8 cellular contexts compared by ENCODE assay signal in the genomic region with DNA sequence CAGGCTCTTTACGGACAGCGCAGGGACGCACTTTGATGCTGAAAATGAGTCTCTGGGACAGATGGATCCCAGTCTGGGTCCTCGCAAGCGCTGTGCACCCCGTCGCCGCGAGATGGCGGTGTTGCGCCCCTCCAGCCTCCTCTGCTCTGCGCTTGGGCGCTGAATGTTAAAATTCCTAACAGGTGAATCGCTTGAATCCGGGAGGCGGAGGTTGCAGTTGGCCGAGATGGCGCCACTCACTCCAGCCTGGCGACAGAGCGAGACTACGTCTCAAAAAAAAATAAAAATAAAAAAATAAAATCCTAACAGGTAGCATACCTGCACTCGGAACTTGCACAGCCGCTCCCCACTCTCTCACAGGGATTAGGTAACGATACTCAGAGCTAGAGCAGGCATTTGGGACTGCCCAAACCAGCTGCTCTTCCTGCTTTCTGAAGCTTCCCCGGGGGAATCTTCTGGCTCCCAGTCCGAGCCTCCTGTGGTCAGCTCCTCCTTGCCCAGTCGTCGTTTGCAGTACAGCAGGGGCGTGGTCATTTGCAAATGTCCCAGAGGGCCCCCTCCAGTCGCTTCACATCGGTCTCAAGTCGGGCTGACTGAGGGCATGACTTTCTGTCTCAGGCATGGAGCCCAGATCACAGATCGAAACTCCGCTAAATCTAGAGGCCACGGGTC. TPM values are rescaled to one million over a fixed set of nuclear protein-coding genes. Genes with fewer than 3 reads are reported as not detected.
DNase-seq lines count a peak whose midpoint lies in the region; ATAC-seq and TF ChIP-seq lines count a peak whose summit lies in the region.

No MANE protein-coding gene starts in this region.

- H3K4me3 ChIP-seq in neuronal stem cell (ENCODE audit: low read length in 2 of 2) (no peak overlapping the region), testis (no peak overlapping the region)

- DNase-seq in NCI-H1417 (lab: John Stamatoyannopoulos, UW) (peak; percentile 15 to 73 (median 58)), NCI-H1417 treated with DMSO at 0.1 percent for 48 hours (lab: John Stamatoyannopoulos, UW) (no peak), RPMI8226 (peak; percentile 63), germinal center (ENCODE audit: low spot score) (peak; percentile 79), neuronal stem cell (ENCODE audit: low spot score) (peak; percentile 69), testis (peak; percentile 80)
- peak; percentile 64 for DNase-seq in activated naive CD4-positive, alpha-beta T cell treated with Interleukin-2 at 50 U/mL for 16 hours

- H3K14ac ChIP-seq in neuronal stem cell (ENCODE audit: low read length) = peak overlapping the region; percentile 47

- no CpG with 5 or more reads among the region's 35 CpGs for WGBS in neuronal stem cell (ENCODE audit: extremely low coverage in 2 of 2, insufficient read length in 2 of 2, insufficient replicate concordance in 1 of 2), 2 donors
- 20 to 22% methylated on average over 33 to 35 of the region's 35 CpGs for WGBS in testis, 2 donors

- peak overlapping the region; percentile 96 for H2BK120ac ChIP-seq in neuronal stem cell (ENCODE audit: low read depth, low read length)

- H2BK12ac ChIP-seq in neuronal stem cell (ENCODE audit: low read length) = no peak overlapping the region

- no peak for TF ChIP-seq POLR2A in testis (IDR thresholded peaks at IDR 0.05)

- no peaks in the 10 kb centered on the region for H3K9me3 ChIP-seq in neuronal stem cell (replicated peaks in 1 of 2; ENCODE audit: control insufficient read depth in 2 of 2, insufficient read depth in 1 of 2, low read depth in 1 of 2, low read length in 2 of 2)
- H3K9me3 ChIP-seq in testis = no peaks in the 10 kb centered on the region

- no peaks in the 10 kb centered on the region for H3K36me3 ChIP-seq in neuronal stem cell (replicated peaks in 1 of 2; ENCODE audit: control insufficient read depth in 2 of 2, insufficient read depth in 2 of 2, low read length in 2 of 2)
- no peaks in the 10 kb centered on the region for H3K36me3 ChIP-seq in testis (ENCODE audit: low read depth, missing control alignments)

- H2BK5ac ChIP-seq in neuronal stem cell (ENCODE audit: low read length) = no peak overlapping the region

- H3K4me1 ChIP-seq in neuronal stem cell (ENCODE audit: control insufficient read depth in 2 of 2, insufficient read depth in 1 of 2, low read depth in 1 of 2, low read length in 2 of 2) (peaks cover 8 to 12% of the 10 kb centered on the region in 2 donors), testis (peaks cover 17% of the 10 kb centered on the region)

- no peaks in the 10 kb centered on the region for H3K27me3 ChIP-seq in neuronal stem cell (ENCODE audit: control insufficient read depth in 3 of 3, insufficient read depth in 3 of 3, low read depth in 1 of 3, low read length in 3 of 3)
- H3K27me3 ChIP-seq in testis = no peaks in the 10 kb centered on the region

- peak; percentile 78 for ATAC-seq in HG03432 (IDR thresholded peaks at IDR 0.05; ENCODE audit: unreplicated experiment)

- H3K23ac ChIP-seq in neuronal stem cell (ENCODE audit: low read depth, low read length, poor library complexity) = peak overlapping the region; percentile 90

- no peak overlapping the region for H4K8ac ChIP-seq in neuronal stem cell (ENCODE audit: low read depth, low read length)

- peak overlapping the region; percentile 31 for H3K4me2 ChIP-seq in neuronal stem cell (ENCODE audit: insufficient read depth, low read length, poor library complexity, severe bottlenecking)

- intact Hi-C loops in testis (cut with DNase I; ENCODE audit: low total_unique reads) = no loop called here

- no peak overlapping the region for H3K9ac ChIP-seq in neuronal stem cell (ENCODE audit: low read depth, low read length, poor library complexity)

- H2BK15ac ChIP-seq in neuronal stem cell (ENCODE audit: low read length) = no peak overlapping the region

- H2AK5ac ChIP-seq in neuronal stem cell (ENCODE audit: low read depth, low read length) = no peak overlapping the region

- peak overlapping the region; percentile 11 for H2AFZ ChIP-seq in neuronal stem cell (ENCODE audit: low read length)

- no peak overlapping the region for H3K4ac ChIP-seq in neuronal stem cell (ENCODE audit: low read length)

- no peaks in the 10 kb centered on the region for H3K79me1 ChIP-seq in neuronal stem cell (ENCODE audit: low read depth, low read length)

- H3K18ac ChIP-seq in neuronal stem cell (ENCODE audit: low read length) = peak overlapping the region; percentile 72

- H4K91ac ChIP-seq in neuronal stem cell (ENCODE audit: low read depth, low read length, poor library complexity) = no peak overlapping the region

- TF ChIP-seq CTCF in testis (IDR thresholded peaks at IDR 0.05) = peak; percentile 64 to 93 (median 72)

- H3K27ac ChIP-seq in neuronal stem cell (replicated peaks; ENCODE audit: low read length) (no peak overlapping the region), testis (no peak overlapping the region)

RNA-seq across cellular contexts. Expression of a gene that starts 26.2 kb away (rescaled TPM):
- polyA plus RNA-seq in neuronal stem cell (2013, experiment 1 of 2) = 0.20 TPM
- polyA plus RNA-seq in neuronal stem cell (2013, experiment 2 of 2) = 0.25 TPM
- 10 to 100 TPM; 12.3 to 13.5 TPM for total RNA-seq in testis
- 18.5 TPM for polyA plus RNA-seq in testis (ENCODE audit: insufficient read depth, low read depth, low replicate concordance)

RNA-seq across cellular contexts. Expression of a gene that starts 27.9 kb away (rescaled TPM):
- 1.1 TPM for polyA plus RNA-seq in neuronal stem cell (2013, experiment 1 of 2)
- 1.2 TPM for polyA plus RNA-seq in neuronal stem cell (2013, experiment 2 of 2)
- total RNA-seq in testis = 10 to 100 TPM; 15.1 to 22.1 TPM
- 4.5 TPM for polyA plus RNA-seq in testis (ENCODE audit: insufficient read depth, low read depth, low replicate concordance)

RNA-seq across cellular contexts. Expression of a gene that starts 41.2 kb away (rescaled TPM):
- 23.1 TPM for polyA plus RNA-seq in neuronal stem cell (2013, experiment 1 of 2)
- 20.8 TPM for polyA plus RNA-seq in neuronal stem cell (2013, experiment 2 of 2)
- total RNA-seq in testis = 10 to 100 TPM in 1 of 2 donors, 1 to 10 TPM in 1; 9.5 to 13.9 TPM
- 12.9 TPM for polyA plus RNA-seq in testis (ENCODE audit: insufficient read depth, low read depth, low replicate concordance)
